In genomic region chr7:32158076-32158475, GRCh38 we compare ENCODE assay signal across 25 cellular contexts.
A peak's percentile ranks its signal among the peaks of the same experiment; 100 is the strongest.
DNase-seq lines count a peak whose midpoint lies in the region; ATAC-seq and TF ChIP-seq lines count a peak whose summit lies in the region.
"Had no signal": no experiment of that assay in that cellular context is flagged by ENCODE, and none has a peak within 500 bp of the region (broad histone marks: within the 10 kb centered on the region; RNA-seq: fewer than 3 reads in every experiment).

No MANE protein-coding gene starts in this region.

- no peaks in the 10 kb centered on the region for H3K27me3 Mint-ChIP-seq in osteocyte (ENCODE audit: unreplicated experiment)
- H3K27me3 Mint-ChIP-seq: activated naive CD8-positive, alpha-beta T cell treated with anti-CD3 and anti-CD28 coated beads, Interleukin-2, amount 10 ng/mL, durations not matched to agents 7 days and 5 days; brain; naive B cell; stimulated activated memory B cell treated with anti-CD40 and anti-IgM and Interleukin-4, amounts not matched to agents 10 μg/mL and 1 μg/mL and 100 μg/mL, for 72 hours; T-helper 17 cell had no signal

- H3K36me3 Mint-ChIP-seq in osteocyte (ENCODE audit: unreplicated experiment), result no peaks in the 10 kb centered on the region
- H3K36me3 Mint-ChIP-seq: activated naive CD8-positive, alpha-beta T cell treated with anti-CD3 and anti-CD28 coated beads, Interleukin-2, amount 10 ng/mL, durations not matched to agents 7 days and 5 days; brain; CD8-positive, alpha-beta T cell; memory B cell; naive B cell; stimulated activated memory B cell treated with anti-CD40 and anti-IgM and Interleukin-4, amounts not matched to agents 10 μg/mL and 1 μg/mL and 100 μg/mL, for 72 hours had no signal

- no peak for TF ChIP-seq CTCF in osteocyte (IDR thresholded peaks at IDR 0.05)

- DNase-seq in EH (ENCODE audit: low read depth), result peak; percentile 29
- peak; percentile 23 to 31 for DNase-seq in NCI-H446 (lab: John Stamatoyannopoulos, UW)
- DNase-seq in Right ventricle myocardium superior, result peak; percentile 46
- no peak for DNase-seq in osteocyte (ENCODE audit: extremely low spot score, unreplicated experiment)
- no peak for DNase-seq in HuH-7 (ENCODE audit: low spot score)
- DNase-seq in NCI-H526 treated with DMSO at 0.1 percent for 48 hours (lab: John Stamatoyannopoulos, UW), result no peak
- DNase-seq: activated CD4-positive, alpha-beta T cell treated with anti-CD3 and anti-CD28 coated beads, Interleukin-2, amount 50 U/mL, for 1 hour; activated naive CD8-positive, alpha-beta T cell treated with anti-CD3 and anti-CD28 coated beads, Interleukin-2, amount 10 ng/mL, durations not matched to agents 7 days and 5 days; CD8-positive, alpha-beta T cell; DND-41; foreskin fibroblast; Karpas-422; naive B cell; NCI-H1092 treated with DMSO at 0.1 percent for 48 hours; NCI-H2029; NCI-H510A; ovary; T-helper 17 cell; testis had no signal

- peak overlapping the region; percentile 47 for H3K27ac Mint-ChIP-seq in osteocyte (ENCODE audit: unreplicated experiment)
- H3K27ac Mint-ChIP-seq: activated naive CD8-positive, alpha-beta T cell treated with anti-CD3 and anti-CD28 coated beads, Interleukin-2, amount 10 ng/mL, durations not matched to agents 7 days and 5 days; activated T-helper 2 cell treated with anti-CD3 and anti-CD28 coated beads, Interferon-gamma antibody, Interleukin-2, Interleukin-4, amounts not matched to agents 10 μg/mL and 5 μg/mL and 100 μg/mL, durations not matched to agents 14 hours and 24 hours and 36 hours; brain; CD8-positive, alpha-beta T cell; memory B cell; naive B cell; stimulated activated memory B cell treated with anti-CD40 and anti-IgM and Interleukin-4, amounts not matched to agents 10 μg/mL and 1 μg/mL and 100 μg/mL, for 72 hours; T-helper 17 cell had no signal

- H3K4me1 Mint-ChIP-seq in osteocyte (ENCODE audit: unreplicated experiment), result peaks cover 55% of the 10 kb centered on the region
- H3K4me1 Mint-ChIP-seq: activated naive CD8-positive, alpha-beta T cell treated with anti-CD3 and anti-CD28 coated beads, Interleukin-2, amount 10 ng/mL, durations not matched to agents 7 days and 5 days; memory B cell; naive B cell; stimulated activated memory B cell treated with anti-CD40 and anti-IgM and Interleukin-4, amounts not matched to agents 10 μg/mL and 1 μg/mL and 100 μg/mL, for 72 hours; T-helper 17 cell had no signal

- H3K4me3 Mint-ChIP-seq in osteocyte (ENCODE audit: unreplicated experiment), result no peak overlapping the region
- H3K4me3 Mint-ChIP-seq: activated naive CD8-positive, alpha-beta T cell treated with anti-CD3 and anti-CD28 coated beads, Interleukin-2, amount 10 ng/mL, durations not matched to agents 7 days and 5 days; brain; CD8-positive, alpha-beta T cell; memory B cell; naive B cell; stimulated activated memory B cell treated with anti-CD40 and anti-IgM and Interleukin-4, amounts not matched to agents 10 μg/mL and 1 μg/mL and 100 μg/mL, for 72 hours; T-helper 17 cell had no signal

- intact Hi-C loops in Right ventricle myocardium superior (cut with DNase I), result no loop called here

- ATAC-seq in Right ventricle myocardium superior (ENCODE audit: poor library complexity) (peak; percentile 83), GM21825 (IDR thresholded peaks at IDR 0.05; ENCODE audit: unreplicated experiment) (no peak)
- ATAC-seq: CD8-positive, alpha-beta T cell; sciatic nerve; stimulated activated memory B cell treated with anti-CD40 and anti-IgM and Interleukin-4, amounts not matched to agents 10 μg/mL and 1 μg/mL and 100 μg/mL, for 72 hours; T-helper 17 cell had no signal

- no peaks in the 10 kb centered on the region for H3K9me3 Mint-ChIP-seq in osteocyte (ENCODE audit: unreplicated experiment)
- H3K9me3 Mint-ChIP-seq: activated naive CD8-positive, alpha-beta T cell treated with anti-CD3 and anti-CD28 coated beads, Interleukin-2, amount 10 ng/mL, durations not matched to agents 7 days and 5 days; activated T-helper 2 cell treated with anti-CD3 and anti-CD28 coated beads, Interferon-gamma antibody, Interleukin-2, Interleukin-4, amounts not matched to agents 10 μg/mL and 5 μg/mL and 100 μg/mL, durations not matched to agents 14 hours and 24 hours and 36 hours; brain; CD8-positive, alpha-beta T cell; stimulated activated memory B cell treated with anti-CD40 and anti-IgM and Interleukin-4, amounts not matched to agents 10 μg/mL and 1 μg/mL and 100 μg/mL, for 72 hours had no signal

Comparison
In these comparisons a context has a peak if more than half of its experiments do, and no peak if none do; other contexts are left out.
1. DNase-seq: peak in EH (single experiment), NCI-H446 (2 of 2) and Right ventricle myocardium superior (single experiment); none in osteocyte (single experiment), HuH-7 (single experiment) and NCI-H526 treated with DMSO at 0.1 percent for 48 hours (single experiment).